32 cellular contexts compared by ENCODE assay signal in the genomic region with DNA sequence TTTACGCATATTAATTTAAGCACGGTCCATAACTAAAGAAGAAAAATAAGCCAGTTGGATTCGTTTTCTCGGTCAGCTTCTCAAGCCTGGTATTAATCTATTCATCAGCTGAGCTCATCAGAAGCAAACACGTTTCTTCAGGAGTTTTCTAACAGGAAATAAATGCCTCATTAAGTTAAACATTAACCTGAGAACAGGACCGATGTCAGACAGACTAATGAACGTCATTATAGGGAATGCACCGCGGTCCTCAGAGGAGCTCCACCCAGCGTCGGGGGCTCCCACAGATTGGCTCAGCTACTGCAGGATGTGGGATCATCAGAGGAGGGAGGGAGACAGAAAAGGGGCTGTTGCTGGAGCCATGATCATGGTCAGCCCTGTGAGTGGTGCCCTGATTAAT.
DNase-seq lines count a peak whose midpoint lies in the region; ATAC-seq and TF ChIP-seq lines count a peak whose summit lies in the region.
"Had no signal": no experiment of that assay in that cellular context is flagged by ENCODE, and none has a peak within 500 bp of the region (broad histone marks: within the 10 kb centered on the region; RNA-seq: fewer than 3 reads in every experiment).

No MANE protein-coding gene starts in this region.

- no peak for ATAC-seq in natural killer cell treated with Interleukin-12 subunit alpha and Interleukin-12 subunit beta and Interleukin-15 and Interleukin-18, amount 100 ng/mL, for 72 hours
- no peak for ATAC-seq in natural killer cell
- ATAC-seq: effector memory CD8-positive, alpha-beta T cell had no signal

- no peak overlapping the region for H3K27ac Mint-ChIP-seq in natural killer cell treated with Interleukin-12 subunit alpha and Interleukin-12 subunit beta and Interleukin-15 and Interleukin-18, amount 100 ng/mL, for 72 hours
- H3K27ac Mint-ChIP-seq in natural killer cell, result no peak overlapping the region
- H3K27ac Mint-ChIP-seq: activated CD4-positive, alpha-beta T cell treated with anti-CD3 and anti-CD28 coated beads, Interleukin-2, amount 10 ng/mL, durations not matched to agents 24 days and 14 days; activated naive CD8-positive, alpha-beta T cell treated with anti-CD3 and anti-CD28 coated beads, Interleukin-2, amount 10 ng/mL, durations not matched to agents 7 days and 5 days; activated T-cell treated with anti-CD3 and anti-CD28 coated beads, Interleukin-2, amount 50 U/mL, for 24 hours; CD4-positive, CD25-positive, alpha-beta regulatory T cell; effector memory CD8-positive, alpha-beta T cell; nephron; stimulated activated naive CD8-positive, alpha-beta T cell treated with anti-CD3 and anti-CD28 coated beads, Interleukin-15, Interleukin-2, amounts not matched to agents 100 ng/mL and 50 ng/mL, for 24 hours had no signal

- H3K4me3 ChIP-seq in coronary artery (no peak overlapping the region), uterus (no peak overlapping the region)
- H3K4me3 ChIP-seq: cardiac muscle cell, colonic mucosa, lung, ovary, SJCRH30, spleen, testis had no signal

- H3K27me3 ChIP-seq in uterus, result no peaks in the 10 kb centered on the region
- H3K27me3 ChIP-seq: cardiac muscle cell, colonic mucosa, ovary, testis had no signal

- TF ChIP-seq POLR2A in uterus (IDR thresholded peaks at IDR 0.05), result no peak

- H3K4me1 Mint-ChIP-seq in natural killer cell treated with Interleukin-12 subunit alpha and Interleukin-12 subunit beta and Interleukin-15 and Interleukin-18, amount 100 ng/mL, for 72 hours (ENCODE audit: low read depth in 2 of 2), result peaks cover 3 to 6% of the 10 kb centered on the region in 2 donors
- H3K4me1 Mint-ChIP-seq in natural killer cell, result peaks cover 8 to 10% of the 10 kb centered on the region in 2 donors
- H3K4me1 Mint-ChIP-seq: activated CD4-positive, alpha-beta T cell treated with anti-CD3 and anti-CD28 coated beads, Interleukin-2, amount 10 ng/mL, durations not matched to agents 24 days and 14 days; CD4-positive, CD25-positive, alpha-beta regulatory T cell had no signal

- TF ChIP-seq CTCF in natural killer cell (IDR thresholded peaks at IDR 0.05) (no peak), coronary artery (IDR thresholded peaks at IDR 0.05) (no peak), uterus (IDR thresholded peaks at IDR 0.05) (no peak)

- DNase-seq in natural killer cell treated with Interleukin-12 subunit alpha and Interleukin-12 subunit beta and Interleukin-15 and Interleukin-18, amount 100 ng/mL, for 72 hours (ENCODE audit: low spot score), result peak; percentile 41
- DNase-seq in natural killer cell (no peak), coronary artery (ENCODE audit: low spot score) (peak; percentile 16), left kidney (ENCODE audit: low read depth, low spot score) (peak; percentile 70), uterus (no peak), retina (no peak)
- no peak for DNase-seq in activated CD4-positive, CD25-positive, alpha-beta regulatory T cell treated with anti-CD3 and anti-CD28 coated beads, Interleukin-2, amount 50 U/mL, for 72 hours
- no peak for DNase-seq in stimulated activated naive CD4-positive, alpha-beta T cell (lab: John Stamatoyannopoulos, UW)
- DNase-seq: activated CD4-positive, alpha-beta T cell treated with anti-CD3 and anti-CD28 coated beads, Interleukin-2, amount 10 ng/mL, durations not matched to agents 24 days and 14 days; activated effector memory CD4-positive, alpha-beta T cell treated with anti-CD3 and anti-CD28 coated beads, Interleukin-2, amount 50 U/mL, for 16 hours; activated naive CD8-positive, alpha-beta T cell treated with anti-CD3 and anti-CD28 coated beads, Interleukin-2, amount 10 ng/mL, durations not matched to agents 7 days and 5 days; activated T-cell treated with anti-CD3 and anti-CD28 coated beads, Interleukin-2, amount 50 U/mL, for 24 hours; aorta; CD4-positive, CD25-positive, alpha-beta regulatory T cell; colonic mucosa; effector memory CD8-positive, alpha-beta T cell; kidney; NCI-H1417; NCI-H2081 treated with DMSO at 0.1 percent for 48 hours; NCI-H226; NCI-H82; ovary; SJCRH30; stimulated activated CD4-positive, alpha-beta T cell treated with anti-CD3 and anti-CD28 coated beads, Interleukin-2, amount 100 ng/mL, for 24 hours; T1000; testis had no signal

- no peak overlapping the region for H3K4me3 Mint-ChIP-seq in natural killer cell treated with Interleukin-12 subunit alpha and Interleukin-12 subunit beta and Interleukin-15 and Interleukin-18, amount 100 ng/mL, for 72 hours
- H3K4me3 Mint-ChIP-seq in natural killer cell, result no peak overlapping the region
- H3K4me3 Mint-ChIP-seq: activated CD4-positive, alpha-beta T cell treated with anti-CD3 and anti-CD28 coated beads, Interleukin-2, amount 10 ng/mL, durations not matched to agents 24 days and 14 days; activated naive CD8-positive, alpha-beta T cell treated with anti-CD3 and anti-CD28 coated beads, Interleukin-2, amount 10 ng/mL, durations not matched to agents 7 days and 5 days; activated T-cell treated with anti-CD3 and anti-CD28 coated beads, Interleukin-2, amount 50 U/mL, for 24 hours; CD4-positive, CD25-positive, alpha-beta regulatory T cell; effector memory CD8-positive, alpha-beta T cell; nephron; stimulated activated naive CD8-positive, alpha-beta T cell treated with anti-CD3 and anti-CD28 coated beads, Interleukin-15, Interleukin-2, amounts not matched to agents 100 ng/mL and 50 ng/mL, for 24 hours had no signal

- H3K27ac ChIP-seq in coronary artery, result no peak overlapping the region
- no peak overlapping the region for H3K27ac ChIP-seq in uterus
- H3K27ac ChIP-seq: cardiac muscle cell, colonic mucosa, KMS-11, ovary, SJCRH30, spleen, testis had no signal

- H3K9me3 Mint-ChIP-seq in natural killer cell treated with Interleukin-12 subunit alpha and Interleukin-12 subunit beta and Interleukin-15 and Interleukin-18, amount 100 ng/mL, for 72 hours, result no peaks in the 10 kb centered on the region
- no peaks in the 10 kb centered on the region for H3K9me3 Mint-ChIP-seq in natural killer cell
- H3K9me3 Mint-ChIP-seq: activated CD4-positive, alpha-beta T cell treated with anti-CD3 and anti-CD28 coated beads, Interleukin-2, amount 10 ng/mL, durations not matched to agents 24 days and 14 days; activated naive CD8-positive, alpha-beta T cell treated with anti-CD3 and anti-CD28 coated beads, Interleukin-2, amount 10 ng/mL, durations not matched to agents 7 days and 5 days; activated T-cell treated with anti-CD3 and anti-CD28 coated beads, Interleukin-2, amount 50 U/mL, for 24 hours; effector memory CD8-positive, alpha-beta T cell; nephron; stimulated activated naive CD8-positive, alpha-beta T cell treated with anti-CD3 and anti-CD28 coated beads, Interleukin-15, Interleukin-2, amounts not matched to agents 100 ng/mL and 50 ng/mL, for 24 hours had no signal

- H3K36me3 ChIP-seq in uterus, result no peaks in the 10 kb centered on the region
- H3K36me3 ChIP-seq: cardiac muscle cell, colonic mucosa, ovary, SJCRH30, spleen had no signal

- no peaks in the 10 kb centered on the region for H3K4me1 ChIP-seq in uterus
- H3K4me1 ChIP-seq: colonic mucosa, SJCRH30, spleen had no signal

- no peaks in the 10 kb centered on the region for H3K9me3 ChIP-seq in uterus
- H3K9me3 ChIP-seq: colonic mucosa, ovary, SJCRH30, spleen, testis had no signal

- no peaks in the 10 kb centered on the region for H3K36me3 Mint-ChIP-seq in natural killer cell treated with Interleukin-12 subunit alpha and Interleukin-12 subunit beta and Interleukin-15 and Interleukin-18, amount 100 ng/mL, for 72 hours
- no peaks in the 10 kb centered on the region for H3K36me3 Mint-ChIP-seq in natural killer cell
- H3K36me3 Mint-ChIP-seq: activated naive CD8-positive, alpha-beta T cell treated with anti-CD3 and anti-CD28 coated beads, Interleukin-2, amount 10 ng/mL, durations not matched to agents 7 days and 5 days; CD4-positive, CD25-positive, alpha-beta regulatory T cell had no signal

- intact Hi-C loops in natural killer cell (cut with micrococcal nuclease) (no loop called here), uterus (cut with DNase I; ENCODE audit: low total_unique reads) (no loop called here)

- H3K27me3 Mint-ChIP-seq in natural killer cell treated with Interleukin-12 subunit alpha and Interleukin-12 subunit beta and Interleukin-15 and Interleukin-18, amount 100 ng/mL, for 72 hours, result peaks cover 17 to 35% of the 10 kb centered on the region in 2 donors
- peaks cover 0 to 4% of the 10 kb centered on the region in 2 donors for H3K27me3 Mint-ChIP-seq in natural killer cell (ENCODE audit: low read depth in 2 of 2)

Comparison
In these comparisons a context has a peak if more than half of its experiments do, and no peak if none do; other contexts are left out.
1. DNase-seq: peak in natural killer cell treated with Interleukin-12 subunit alpha and Interleukin-12 subunit beta and Interleukin-15 and Interleukin-18, amount 100 ng/mL, for 72 hours (single experiment), coronary artery (single experiment) and left kidney (single experiment); none in natural killer cell (single experiment), uterus (0 of 2), retina (single experiment), activated CD4-positive, CD25-positive, alpha-beta regulatory T cell treated with anti-CD3 and anti-CD28 coated beads, Interleukin-2, amount 50 U/mL, for 72 hours (single experiment) and stimulated activated naive CD4-positive, alpha-beta T cell (0 of 6).